12 cellular contexts compared by ENCODE assay signal in genomic region chr7:158351051-158351450, GRCh38.
"Had no signal": no experiment of that assay in that cellular context is flagged by ENCODE, and none has a peak within 500 bp of the region (broad histone marks: within the 10 kb centered on the region; RNA-seq: fewer than 3 reads in every experiment).

No MANE protein-coding gene starts in this region.

- DNase-seq: activated CD4-positive, alpha-beta T cell treated with anti-CD3 and anti-CD28 coated beads, Interleukin-2, amount 10 ng/mL, durations not matched to agents 24 days and 14 days; activated effector memory CD4-positive, alpha-beta T cell treated with anti-CD3 and anti-CD28 coated beads, Interleukin-2, amount 50 U/mL, for 16 hours; activated T-cell treated with anti-CD3 and anti-CD28 coated beads, Interleukin-2, amount 50 U/mL, for 4 hours; amygdala; cerebellar nuclear complex; nephron progenitor cell; small intestine; T1000 had no signal

- H3K9me3 ChIP-seq: pancreas had no signal

- H3K4me3 ChIP-seq: pancreas, tibial artery had no signal

- H3K36me3 ChIP-seq: pancreas, tibial artery had no signal

- H3K27me3 ChIP-seq: pancreas had no signal

- H3K4me1 ChIP-seq: pancreas, tibial artery had no signal

- H3K27ac ChIP-seq: pancreas, tibial artery had no signal

- FAIRE-seq: endometrium, pancreas, small intestine had no signal

- ATAC-seq: activated T-cell treated with anti-CD3 and anti-CD28 coated beads, Interleukin-2, amount 50 U/mL, for 4 hours; esophagus mucosa; pancreas had no signal
